Comparison of ENCODE assay signal across 27 cellular contexts in genomic region chr6:144989319-144990099, GRCh38.
DNase-seq lines count a peak whose midpoint lies in the region; ATAC-seq and TF ChIP-seq lines count a peak whose summit lies in the region.
"Had no signal": no experiment of that assay in that cellular context is flagged by ENCODE, and none has a peak within 500 bp of the region (broad histone marks: within the 10 kb centered on the region; RNA-seq: fewer than 3 reads in every experiment).

No MANE protein-coding gene starts in this region.

- no peak overlapping the region for H3K9ac ChIP-seq in IMR-90 (ENCODE audit: low read depth, low read length)
- no peak overlapping the region for H3K9ac ChIP-seq in mammary epithelial cell (ENCODE audit: insufficient read depth, low read length)

- H3K23ac ChIP-seq in IMR-90 (ENCODE audit: low read depth, low read length) = no peak overlapping the region

- no peak overlapping the region for H2BK15ac ChIP-seq in IMR-90 (ENCODE audit: low read depth, low read length)

- H4K8ac ChIP-seq in IMR-90 (ENCODE audit: low read depth in 2 of 2, low read length in 2 of 2) = no peak overlapping the region

- H4K20me1 ChIP-seq in IMR-90 (ENCODE audit: insufficient read depth, low read length) (no peaks in the 10 kb centered on the region), mammary epithelial cell (ENCODE audit: insufficient read depth, low read length) (no peaks in the 10 kb centered on the region)

- no peaks in the 10 kb centered on the region for H3K4me1 Mint-ChIP-seq in effector memory CD8-positive, alpha-beta T cell (ENCODE audit: low read depth in 2 of 2)
- H3K4me1 Mint-ChIP-seq: activated naive CD4-positive, alpha-beta T cell treated with anti-CD3 and anti-CD28 coated beads, Interleukin-2, amount 50 U/mL, for 24 hours; activated T-helper 17 cell treated with anti-CD3 and anti-CD28 coated beads, Interleukin-2, amount 50 U/mL, for 72 hours; stimulated activated effector memory CD8-positive, alpha-beta T cell treated with anti-CD3 and anti-CD28 coated beads, Interleukin-12 subunit alpha, Interleukin-12 subunit beta, amount 100 ng/mL, for 72 hours had no signal

- H3K9me3 Mint-ChIP-seq in effector memory CD8-positive, alpha-beta T cell = peaks cover 4 to 7% of the 10 kb centered on the region in 2 donors
- H3K9me3 Mint-ChIP-seq: activated naive CD4-positive, alpha-beta T cell treated with anti-CD3 and anti-CD28 coated beads, Interleukin-2, amount 50 U/mL, for 24 hours had no signal

- no peak for TF ChIP-seq RAD21 in IMR-90 (IDR thresholded peaks at IDR 0.05; ENCODE audit: low read length)

- TF ChIP-seq CTCF in AG10803 (conservative IDR thresholded peaks at IDR 0.05; ENCODE audit: low read length) = no peak
- no peak for TF ChIP-seq CTCF in IMR-90 (conservative IDR thresholded peaks at IDR 0.05; ENCODE audit: low read depth, low read length)
- TF ChIP-seq CTCF in mammary epithelial cell (conservative IDR thresholded peaks at IDR 0.05 in 1 of 2, IDR thresholded peaks at IDR 0.05 in 1 of 2; ENCODE audit: extremely low read depth in 1 of 2, insufficient read depth in 1 of 2, low read depth in 1 of 2, low read length in 2 of 2) = no peak
- TF ChIP-seq CTCF in foreskin fibroblast (IDR thresholded peaks at IDR 0.05; ENCODE audit: low read depth, low read length) = no peak

- H3K79me2 ChIP-seq in mammary epithelial cell (ENCODE audit: insufficient read depth, low read length) = no peaks in the 10 kb centered on the region

- WGBS in IMR-90 (ENCODE audit: extremely low coverage in 2 of 2, insufficient read length in 1 of 2), 2 experiments = no CpG with 5 or more reads among the region's 5 CpGs
- whole genome bisulfite sequencing in mammary epithelial cell (ENCODE audit: low coverage, missing lambda C conversion rate) = 11% methylated on average over 5 of the region's 5 CpGs

- no peaks in the 10 kb centered on the region for H3K36me3 ChIP-seq in IMR-90 (ENCODE audit: control insufficient read depth, insufficient read depth, low read length)
- H3K36me3 ChIP-seq in mammary epithelial cell (ENCODE audit: insufficient read depth, low read length) = no peaks in the 10 kb centered on the region
- H3K36me3 ChIP-seq: BE2C, cardiac muscle cell, right lobe of liver, upper lobe of left lung had no signal

- no peak overlapping the region for H3K4ac ChIP-seq in IMR-90 (ENCODE audit: low read depth, low read length)

- no peak for TF ChIP-seq POLR2A in IMR-90 (IDR thresholded peaks at IDR 0.05; ENCODE audit: low read depth, low read length)

- POLR2A ChIA-PET in IMR-90 (lab: Charles Lee; ENCODE audit: unreplicated experiment) = no interaction called here

- in situ Hi-C loops in IMR-90 (cut with MboI; ENCODE audit: low sequenced_read_pairs) = no loop called here
- in situ Hi-C loops in mammary epithelial cell (cut with MboI; ENCODE audit: low sequenced_read_pairs in 2 of 2) = no loop called here

- no peak overlapping the region for H3K27ac ChIP-seq in IMR-90 (ENCODE audit: insufficient read depth, low read length)
- H3K27ac ChIP-seq in mammary epithelial cell (ENCODE audit: insufficient read depth, low read depth, low read length) = no peak overlapping the region
- H3K27ac ChIP-seq: A549, cardiac muscle cell, right lobe of liver, SK-N-MC, upper lobe of left lung had no signal

- H2AFZ ChIP-seq in IMR-90 (replicated peaks; ENCODE audit: low read length, poor library complexity) (peak overlapping the region; percentile 37), mammary epithelial cell (ENCODE audit: low read depth, low read length) (no peak overlapping the region)

- CTCF ChIA-PET in IMR-90 (lab: Yijun Ruan, JAX) (interaction anchor here (0.8 kb wide), 1 partner anchor 12 kb away, joined by 3 read pairs; no protein-coding TSS in a partner anchor), mammary epithelial cell (lab: Charles Lee; ENCODE audit: low non-redundant PET) (no interaction called here)

- DNase-seq in AG10803 (ENCODE audit: low read depth) (peak; percentile 25), IMR-90 (no peak), mammary epithelial cell (no peak), foreskin fibroblast (peak; percentile 9 to 19), NCI-H1105 treated with DMSO at 0.1 percent for 48 hours (lab: John Stamatoyannopoulos, UW) (no peak), NCI-H2171 (lab: John Stamatoyannopoulos, UW) (no peak), NCI-H510A treated with DMSO at 0.1 percent for 48 hours (lab: John Stamatoyannopoulos, UW) (no peak)
- no peak for DNase-seq in effector memory CD8-positive, alpha-beta T cell
- DNase-seq: activated CD8-positive, alpha-beta T cell treated with anti-CD3 and anti-CD28 coated beads for 36 hours; BE2C; cortex of kidney; DMS53; glutamatergic neuron; HCEC 1CT; NCI-H1048; NCI-H1694 treated with DMSO at 0.1 percent for 48 hours; NCI-H2227 treated with DMSO at 0.1 percent for 48 hours; right lobe of liver; stimulated activated CD4-positive, alpha-beta T cell treated with anti-CD3 and anti-CD28 coated beads, Interleukin-12 subunit alpha, Interleukin-12 subunit beta, amount 100 ng/mL, for 4 hours; stimulated activated CD4-positive, alpha-beta T cell treated with anti-CD3 and anti-CD28 coated beads, Interleukin-4, amount 100 ng/mL, for 24 hours; upper lobe of left lung had no signal

- H3K4me2 ChIP-seq in IMR-90 (ENCODE audit: low read depth, low read length) (no peak overlapping the region), mammary epithelial cell (ENCODE audit: insufficient read depth, low read depth, low read length) (peak overlapping the region; percentile 9)
- H3K4me2 ChIP-seq: A549 had no signal

- no peak overlapping the region for H3K4me3 Mint-ChIP-seq in effector memory CD8-positive, alpha-beta T cell
- H3K4me3 Mint-ChIP-seq: activated CD8-positive, alpha-beta T cell treated with anti-CD3 and anti-CD28 coated beads for 36 hours; activated naive CD4-positive, alpha-beta T cell treated with anti-CD3 and anti-CD28 coated beads, Interleukin-2, amount 50 U/mL, for 24 hours; activated T-helper 17 cell treated with anti-CD3 and anti-CD28 coated beads, Interleukin-2, amount 50 U/mL, for 72 hours; stimulated activated effector memory CD8-positive, alpha-beta T cell treated with anti-CD3 and anti-CD28 coated beads, Interleukin-12 subunit alpha, Interleukin-12 subunit beta, amount 100 ng/mL, for 72 hours had no signal

- no peak for ATAC-seq in IMR-90 (ENCODE audit: low read depth)
- ATAC-seq in effector memory CD8-positive, alpha-beta T cell (replicated peaks) = no peak
- ATAC-seq: A549; activated CD8-positive, alpha-beta T cell treated with anti-CD3 and anti-CD28 coated beads for 36 hours; activated T-helper 17 cell treated with anti-CD3 and anti-CD28 coated beads, Interleukin-2, amount 50 U/mL, for 72 hours; stimulated activated effector memory CD8-positive, alpha-beta T cell treated with anti-CD3 and anti-CD28 coated beads, Interleukin-12 subunit alpha, Interleukin-12 subunit beta, amount 100 ng/mL, for 72 hours had no signal

- H2BK120ac ChIP-seq in IMR-90 (ENCODE audit: low read depth, low read length) = no peak overlapping the region

- H3K27me3 Mint-ChIP-seq in effector memory CD8-positive, alpha-beta T cell = peaks cover 62 to 68% of the 10 kb centered on the region in 2 donors

- H2AK9ac ChIP-seq in IMR-90 (replicated peaks; ENCODE audit: low read depth, low read length, poor library complexity) = no peak overlapping the region

- no peak overlapping the region for H2AK5ac ChIP-seq in IMR-90 (ENCODE audit: low read depth, low read length)

- no peak overlapping the region for H2BK20ac ChIP-seq in IMR-90 (ENCODE audit: low read depth, low read length)

- no peak overlapping the region for H3K18ac ChIP-seq in IMR-90 (ENCODE audit: low read depth, low read length)

- BruUV-seq in IMR-90 (replicated peaks; lab: Mats Ljungman, UMichigan) (no TSS peak), mammary epithelial cell (replicated peaks; lab: Mats Ljungman, UMichigan) (no TSS peak)

- no peaks in the 10 kb centered on the region; the same call in 1 of the 2 replicates for H3K9me1 ChIP-seq in IMR-90 (ENCODE audit: insufficient read depth, low read length)

- no peak overlapping the region for H4K91ac ChIP-seq in IMR-90 (ENCODE audit: insufficient read depth, low read depth, low read length)

- no peak overlapping the region for H3K27ac Mint-ChIP-seq in effector memory CD8-positive, alpha-beta T cell
- H3K27ac Mint-ChIP-seq: activated CD8-positive, alpha-beta T cell treated with anti-CD3 and anti-CD28 coated beads for 36 hours; activated naive CD4-positive, alpha-beta T cell treated with anti-CD3 and anti-CD28 coated beads, Interleukin-2, amount 50 U/mL, for 24 hours; activated T-helper 17 cell treated with anti-CD3 and anti-CD28 coated beads, Interleukin-2, amount 50 U/mL, for 72 hours; stimulated activated effector memory CD8-positive, alpha-beta T cell treated with anti-CD3 and anti-CD28 coated beads, Interleukin-12 subunit alpha, Interleukin-12 subunit beta, amount 100 ng/mL, for 72 hours had no signal

- no peak overlapping the region for H4K5ac ChIP-seq in IMR-90 (ENCODE audit: low read depth, low read length)

- H2BK5ac ChIP-seq in IMR-90 (ENCODE audit: low read depth, low read length, poor library complexity, severe bottlenecking) = no peak overlapping the region

- no peaks in the 10 kb centered on the region for H3K9me3 ChIP-seq in IMR-90 (ENCODE audit: control insufficient read depth, insufficient read depth, low read length)
- no peaks in the 10 kb centered on the region for H3K9me3 ChIP-seq in mammary epithelial cell (replicated peaks; ENCODE audit: insufficient read depth, low read length)
- H3K9me3 ChIP-seq: A549, BE2C, right lobe of liver, upper lobe of left lung had no signal

- H3K56ac ChIP-seq in IMR-90 (ENCODE audit: extremely low read depth, insufficient read depth, low read length) = no peak overlapping the region

- H3K4me3 ChIP-seq in AG10803 (ENCODE audit: low read length) (no peak overlapping the region), IMR-90 (ENCODE audit: insufficient read depth, low read depth, low read length) (no peak overlapping the region), mammary epithelial cell (replicated peaks in 1 of 3; ENCODE audit: insufficient read depth in 1 of 3, low read depth in 2 of 3, low read length in 3 of 3) (no peak overlapping the region), foreskin fibroblast (ENCODE audit: low read depth in 1 of 2, low read length in 2 of 2) (no peak overlapping the region)
- H3K4me3 ChIP-seq: A549, cardiac muscle cell, right lobe of liver, SK-N-MC, upper lobe of left lung had no signal

- intact Hi-C loops in IMR-90 (cut with micrococcal nuclease) (no loop called here), mammary epithelial cell (cut with micrococcal nuclease) (no loop called here)

- H3K79me1 ChIP-seq in IMR-90 (ENCODE audit: low read depth in 1 of 2, low read length in 2 of 2) = no peaks in the 10 kb centered on the region

- peak overlapping the region; percentile 54 for H3K14ac ChIP-seq in IMR-90 (replicated peaks; ENCODE audit: low read depth, low read length)

- no peaks in the 10 kb centered on the region for H3K27me3 ChIP-seq in IMR-90 (ENCODE audit: control insufficient read depth, insufficient read depth, low read length)
- no peaks in the 10 kb centered on the region for H3K27me3 ChIP-seq in mammary epithelial cell (ENCODE audit: insufficient read depth, low read length)
- H3K27me3 ChIP-seq: BE2C, cardiac muscle cell, right lobe of liver, upper lobe of left lung had no signal

- dilution Hi-C loops in IMR-90 (cut with HindIII; ENCODE audit: low sequenced_read_pairs, unreplicated experiment) (no loop called here), mammary epithelial cell (cut with HindIII; ENCODE audit: low sequenced_read_pairs) (no loop called here)

- H3K4me1 ChIP-seq in IMR-90 (ENCODE audit: control insufficient read depth, insufficient read depth, low read length) = no peaks in the 10 kb centered on the region
- no peaks in the 10 kb centered on the region for H3K4me1 ChIP-seq in mammary epithelial cell (ENCODE audit: insufficient read depth, low read length)
- H3K4me1 ChIP-seq: A549, BE2C, right lobe of liver, upper lobe of left lung had no signal

- H3K36me3 Mint-ChIP-seq in effector memory CD8-positive, alpha-beta T cell (ENCODE audit: insufficient read depth) = no peaks in the 10 kb centered on the region
- H3K36me3 Mint-ChIP-seq: activated naive CD4-positive, alpha-beta T cell treated with anti-CD3 and anti-CD28 coated beads, Interleukin-2, amount 50 U/mL, for 24 hours; stimulated activated effector memory CD8-positive, alpha-beta T cell treated with anti-CD3 and anti-CD28 coated beads, Interleukin-12 subunit alpha, Interleukin-12 subunit beta, amount 100 ng/mL, for 72 hours had no signal

Comparison
In these comparisons a context has a peak if more than half of its experiments do, and no peak if none do; other contexts are left out.
1. DNase-seq: peak in AG10803 (single experiment) and foreskin fibroblast (2 of 2); none in IMR-90 (single experiment), mammary epithelial cell (single experiment), NCI-H1105 treated with DMSO at 0.1 percent for 48 hours (single experiment), effector memory CD8-positive, alpha-beta T cell (0 of 3), NCI-H2171 (single experiment) and NCI-H510A treated with DMSO at 0.1 percent for 48 hours (single experiment).